Comparison of ENCODE assay signal across 22 cellular contexts in the genomic region with DNA sequence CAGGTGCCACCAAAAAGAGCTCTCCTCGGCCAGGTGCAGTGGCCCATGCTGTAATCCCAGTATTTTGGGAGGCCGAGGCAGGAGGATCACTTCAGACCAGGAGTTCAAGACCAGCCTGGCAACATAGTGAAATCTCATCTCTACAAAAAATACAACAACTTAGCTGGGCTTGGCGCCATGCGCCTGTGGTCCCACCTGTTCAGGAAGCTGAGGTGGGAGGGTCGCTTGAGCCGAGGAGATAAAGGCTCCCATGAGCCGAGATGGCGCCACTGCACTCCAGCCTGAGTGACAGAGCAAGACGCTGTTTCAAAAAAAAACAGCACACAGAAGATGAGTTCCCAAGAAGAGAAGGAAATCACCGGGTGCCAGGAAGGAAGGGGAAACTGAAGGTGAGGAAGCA.
DNase-seq lines count a peak whose midpoint lies in the region; ATAC-seq, FAIRE-seq and TF ChIP-seq lines count a peak whose summit lies in the region.
"Had no signal": no experiment of that assay in that cellular context is flagged by ENCODE, and none has a peak within 500 bp of the region (broad histone marks: within the 10 kb centered on the region; RNA-seq: fewer than 3 reads in every experiment).

No MANE protein-coding gene starts in this region.

- no peaks in the 10 kb centered on the region for H3K9me3 Mint-ChIP-seq in activated naive CD4-positive, alpha-beta T cell treated with anti-CD3 and anti-CD28 coated beads, Interleukin-2, amount 50 U/mL, for 24 hours
- H3K9me3 Mint-ChIP-seq in activated naive CD4-positive, alpha-beta T cell treated with anti-CD3 and anti-CD28 coated beads, Interleukin-2, amount 10 ng/mL, durations not matched to agents 7 days and 5 days = peaks cover 6% of the 10 kb centered on the region
- H3K9me3 Mint-ChIP-seq in endothelial cell (ENCODE audit: unreplicated experiment) (no peaks in the 10 kb centered on the region), progenitor cell of endocrine pancreas (ENCODE audit: low read depth) (peaks cover 8% of the 10 kb centered on the region), mesothelial cell of epicardium (peaks cover 21% of the 10 kb centered on the region)
- peaks cover 3 to 11% (median 6%) of the 10 kb centered on the region in 5 donors for H3K9me3 Mint-ChIP-seq in CD8-positive, alpha-beta memory T cell

- no peak overlapping the region for H3K4me2 ChIP-seq in HepG2 (ENCODE audit: low read depth, low read length)

- H3K79me2 ChIP-seq in HepG2 (ENCODE audit: insufficient read depth, low read length) = no peaks in the 10 kb centered on the region

- H3K27ac ChIP-seq in right lobe of liver = no peak overlapping the region
- no peak overlapping the region for H3K27ac ChIP-seq in HepG2 (ENCODE audit: extremely low read length, insufficient read depth, low read length)
- no peak overlapping the region for H3K27ac ChIP-seq in CD8-positive, alpha-beta memory T cell (ENCODE audit: low read depth, low read length)
- H3K27ac ChIP-seq: GM23248 had no signal

- intact Hi-C loops in right lobe of liver (cut with DNase I) (no loop called here), HepG2 (cut with micrococcal nuclease; ENCODE audit: unreplicated experiment) (no loop called here)

- H3K9ac ChIP-seq in HepG2 (ENCODE audit: insufficient read depth, low read depth, low read length) = no peak overlapping the region
- H3K9ac ChIP-seq: GM23248 had no signal

- H3K36me3 Mint-ChIP-seq in activated naive CD4-positive, alpha-beta T cell treated with anti-CD3 and anti-CD28 coated beads, Interleukin-2, amount 50 U/mL, for 24 hours = no peaks in the 10 kb centered on the region
- no peaks in the 10 kb centered on the region for H3K36me3 Mint-ChIP-seq in activated naive CD4-positive, alpha-beta T cell treated with anti-CD3 and anti-CD28 coated beads, Interleukin-2, amount 10 ng/mL, durations not matched to agents 7 days and 5 days
- no peaks in the 10 kb centered on the region for H3K36me3 Mint-ChIP-seq in endothelial cell (ENCODE audit: low read depth, unreplicated experiment)
- no peaks in the 10 kb centered on the region for H3K36me3 Mint-ChIP-seq in progenitor cell of endocrine pancreas (ENCODE audit: insufficient read depth)
- no peaks in the 10 kb centered on the region for H3K36me3 Mint-ChIP-seq in CD8-positive, alpha-beta memory T cell
- no peaks in the 10 kb centered on the region for H3K36me3 Mint-ChIP-seq in mesothelial cell of epicardium

- no peak overlapping the region for H3K4me3 Mint-ChIP-seq in activated naive CD4-positive, alpha-beta T cell treated with anti-CD3 and anti-CD28 coated beads, Interleukin-2, amount 50 U/mL, for 24 hours
- H3K4me3 Mint-ChIP-seq in activated naive CD4-positive, alpha-beta T cell treated with anti-CD3 and anti-CD28 coated beads, Interleukin-2, amount 10 ng/mL, durations not matched to agents 7 days and 5 days = no peak overlapping the region
- H3K4me3 Mint-ChIP-seq in endothelial cell (ENCODE audit: unreplicated experiment) = no peak overlapping the region
- no peak overlapping the region for H3K4me3 Mint-ChIP-seq in progenitor cell of endocrine pancreas (ENCODE audit: low read depth)
- no peak overlapping the region for H3K4me3 Mint-ChIP-seq in CD8-positive, alpha-beta memory T cell
- H3K4me3 Mint-ChIP-seq in mesothelial cell of epicardium = no peak overlapping the region
- H3K4me3 Mint-ChIP-seq: CD4-positive, alpha-beta T cell had no signal

- H3K4me1 ChIP-seq in right lobe of liver (no peaks in the 10 kb centered on the region), HepG2 (ENCODE audit: insufficient read depth, low read length) (no peaks in the 10 kb centered on the region)
- no peaks in the 10 kb centered on the region for H3K4me1 ChIP-seq in CD8-positive, alpha-beta memory T cell (ENCODE audit: insufficient read depth, low read length)

- DNase-seq in activated naive CD4-positive, alpha-beta T cell treated with anti-CD3 and anti-CD28 coated beads, Interleukin-2, amount 10 ng/mL, durations not matched to agents 7 days and 5 days = no peak
- DNase-seq in right lobe of liver = peak in 2 of 3 donors; percentile 11 to 23
- no peak for DNase-seq in HepG2 (ENCODE audit: low spot score)
- DNase-seq in endothelial cell (ENCODE audit: low spot score) = no peak
- no peak for DNase-seq in progenitor cell of endocrine pancreas (ENCODE audit: low spot score, unreplicated experiment)
- no peak for DNase-seq in CD8-positive, alpha-beta memory T cell
- no peak for DNase-seq in mesothelial cell of epicardium (ENCODE audit: low spot score in 2 of 2, unreplicated experiment in 2 of 2)
- DNase-seq: COR-L47, DMS53, GM23248, H7, KG1, MM.1S, NCI-H2029, NCI-H2171, NCI-H345, NCI-H510A treated with DMSO at 0.1 percent for 48 hours, PC-3, SHP77 had no signal

- TF ChIP-seq EP300 in HepG2 (IDR thresholded peaks at IDR 0.05; ENCODE audit: low read depth in 2 of 2, low read length in 2 of 2) = no peak
- TF ChIP-seq EP300 in HepG2 (CRISPR knock-in tag; IDR thresholded peaks at IDR 0.05; ENCODE audit: borderline replicate concordance) = no peak

- H3K27me3 Mint-ChIP-seq in activated naive CD4-positive, alpha-beta T cell treated with anti-CD3 and anti-CD28 coated beads, Interleukin-2, amount 50 U/mL, for 24 hours = peaks cover 7% of the 10 kb centered on the region
- peaks cover 45% of the 10 kb centered on the region for H3K27me3 Mint-ChIP-seq in activated naive CD4-positive, alpha-beta T cell treated with anti-CD3 and anti-CD28 coated beads, Interleukin-2, amount 10 ng/mL, durations not matched to agents 7 days and 5 days
- H3K27me3 Mint-ChIP-seq in endothelial cell (ENCODE audit: unreplicated experiment) = peaks cover 8% of the 10 kb centered on the region
- H3K27me3 Mint-ChIP-seq in progenitor cell of endocrine pancreas = peaks cover 26% of the 10 kb centered on the region
- peaks cover 3 to 7% of the 10 kb centered on the region in 2 donors for H3K27me3 Mint-ChIP-seq in CD8-positive, alpha-beta memory T cell
- peaks cover 34% of the 10 kb centered on the region for H3K27me3 Mint-ChIP-seq in mesothelial cell of epicardium (ENCODE audit: low read depth)
- H3K27me3 Mint-ChIP-seq: CD4-positive, alpha-beta T cell had no signal

- POLR2A ChIA-PET in HepG2 (lab: Yijun Ruan, JAX) = no interaction called here
- POLR2A ChIA-PET in CD8-positive, alpha-beta memory T cell (lab: Charles Lee) = no interaction called here

- TF ChIP-seq CTCF in right lobe of liver (IDR thresholded peaks at IDR 0.05) = no peak
- TF ChIP-seq CTCF in HepG2 (CRISPR knock-in tag; IDR thresholded peaks at IDR 0.05) = no peak
- no peak for TF ChIP-seq CTCF in endothelial cell (IDR thresholded peaks at IDR 0.05; ENCODE audit: unreplicated experiment)
- no peak for TF ChIP-seq CTCF in progenitor cell of endocrine pancreas (IDR thresholded peaks at IDR 0.05; ENCODE audit: unreplicated experiment)
- TF ChIP-seq CTCF in mesothelial cell of epicardium (IDR thresholded peaks at IDR 0.05; ENCODE audit: unreplicated experiment) = no peak

- H4K20me1 ChIP-seq in HepG2 (ENCODE audit: insufficient read depth, low read length) = 0 out of 2 replicates have a peak, but pooled peaks cover 2% of the 10 kb centered on the region

- 54% methylated on average over 7 of the region's 10 CpGs for WGBS in right lobe of liver (ENCODE audit: insufficient coverage, low coverage, low lambda C conversion rate, missing lambda C conversion rate)
- 8% methylated on average over 9 of the region's 10 CpGs for WGBS in HepG2 (ENCODE audit: low lambda C conversion rate)

- H3K27me3 ChIP-seq in right lobe of liver = no peaks in the 10 kb centered on the region
- peaks cover 6 to 49% of the 10 kb centered on the region in 2 experiments for H3K27me3 ChIP-seq in HepG2 (ENCODE audit: control insufficient read depth in 1 of 2, insufficient read depth in 2 of 2, low read length in 2 of 2)
- H3K27me3 ChIP-seq in CD8-positive, alpha-beta memory T cell (ENCODE audit: insufficient read depth, low read length, poor library complexity, severe bottlenecking) = no peaks in the 10 kb centered on the region

- TF ChIP-seq POLR2A in right lobe of liver (IDR thresholded peaks at IDR 0.05) = no peak
- TF ChIP-seq POLR2A in HepG2 (IDR thresholded peaks at IDR 0.05; ENCODE audit: insufficient read depth in 1 of 2, low read depth in 2 of 2, low read length in 2 of 2) = no peak

- TF ChIP-seq RAD21 in HepG2 (CRISPR knock-in tag; IDR thresholded peaks at IDR 0.05) = no peak

- no peak overlapping the region for H2AFZ ChIP-seq in HepG2 (ENCODE audit: low read length)
- H2AFZ ChIP-seq: GM23248 had no signal

- no peak for FAIRE-seq in HepG2 (lab: Jason Lieb, UNC)
- FAIRE-seq: GM18507 had no signal

- in situ Hi-C loops in HepG2 (cut with HindIII; ENCODE audit: extremely low pct_ligation_motif_present, low pct_unique_long_range_greater_than_20kb) = loop anchor here (5.0 kb wide), 1 partner anchor 59 kb away; no protein-coding TSS in a partner anchor

- no peaks in the 10 kb centered on the region for H3K9me3 ChIP-seq in right lobe of liver
- H3K9me3 ChIP-seq in HepG2 (ENCODE audit: low read length) = no peaks in the 10 kb centered on the region
- no peaks in the 10 kb centered on the region for H3K9me3 ChIP-seq in CD8-positive, alpha-beta memory T cell (ENCODE audit: low read length)

- CTCF ChIA-PET in activated naive CD4-positive, alpha-beta T cell treated with anti-CD3 and anti-CD28 coated beads, Interleukin-2, amount 10 ng/mL, durations not matched to agents 7 days and 5 days (lab: Charles Lee) = interaction anchor here (1.3 kb wide), 1 partner anchor 10 kb away, joined by 3 read pairs; no protein-coding TSS in a partner anchor
- CTCF ChIA-PET in HepG2 (lab: Yijun Ruan, JAX; ENCODE audit: low intra/inter-chr PET ratio, low total read pairs) = no interaction called here
- CTCF ChIA-PET in CD8-positive, alpha-beta memory T cell (lab: Charles Lee) = interaction anchor here (1.2 kb wide), 1 partner anchor 89 kb away, joined by 3 read pairs; no protein-coding TSS in a partner anchor

- no peak overlapping the region for H3K4me3 ChIP-seq in right lobe of liver
- H3K4me3 ChIP-seq in HepG2 (replicated peaks in 1 of 3; ENCODE audit: insufficient read depth in 1 of 3, low read depth in 2 of 3, low read length in 3 of 3) = no peak overlapping the region
- H3K4me3 ChIP-seq in CD8-positive, alpha-beta memory T cell (ENCODE audit: low read length) = no peak overlapping the region
- H3K4me3 ChIP-seq: GM23248 had no signal

- H3K36me3 ChIP-seq in right lobe of liver (no peaks in the 10 kb centered on the region), HepG2 (replicated peaks in 1 of 2; ENCODE audit: control insufficient read depth in 1 of 2, insufficient read depth in 2 of 2, low read length in 2 of 2) (no peaks in the 10 kb centered on the region)
- H3K36me3 ChIP-seq in CD8-positive, alpha-beta memory T cell (ENCODE audit: insufficient read depth, low read length) = no peaks in the 10 kb centered on the region

- no peak for ATAC-seq in right lobe of liver
- no peak for ATAC-seq in HepG2
- ATAC-seq: PC-3 had no signal

- no TSS peak for BruUV-seq in HepG2 (replicated peaks; lab: Mats Ljungman, UMichigan)

- H3K27ac Mint-ChIP-seq in activated naive CD4-positive, alpha-beta T cell treated with anti-CD3 and anti-CD28 coated beads, Interleukin-2, amount 50 U/mL, for 24 hours = peak overlapping the region; percentile 2
- no peak overlapping the region for H3K27ac Mint-ChIP-seq in activated naive CD4-positive, alpha-beta T cell treated with anti-CD3 and anti-CD28 coated beads, Interleukin-2, amount 10 ng/mL, durations not matched to agents 7 days and 5 days
- H3K27ac Mint-ChIP-seq in endothelial cell (ENCODE audit: unreplicated experiment) (peak overlapping the region; percentile 64), progenitor cell of endocrine pancreas (no peak overlapping the region), mesothelial cell of epicardium (no peak overlapping the region)
- H3K27ac Mint-ChIP-seq in CD8-positive, alpha-beta memory T cell = no peak overlapping the region
- H3K27ac Mint-ChIP-seq: CD4-positive, alpha-beta T cell had no signal

- H3K4me1 Mint-ChIP-seq in activated naive CD4-positive, alpha-beta T cell treated with anti-CD3 and anti-CD28 coated beads, Interleukin-2, amount 50 U/mL, for 24 hours = no peaks in the 10 kb centered on the region
- peaks cover 4% of the 10 kb centered on the region for H3K4me1 Mint-ChIP-seq in activated naive CD4-positive, alpha-beta T cell treated with anti-CD3 and anti-CD28 coated beads, Interleukin-2, amount 10 ng/mL, durations not matched to agents 7 days and 5 days
- peaks cover 5% of the 10 kb centered on the region for H3K4me1 Mint-ChIP-seq in endothelial cell (ENCODE audit: unreplicated experiment)
- no peaks in the 10 kb centered on the region for H3K4me1 Mint-ChIP-seq in progenitor cell of endocrine pancreas (ENCODE audit: low read depth)
- H3K4me1 Mint-ChIP-seq in CD8-positive, alpha-beta memory T cell = peaks cover 2 to 5% (median 4%) of the 10 kb centered on the region in 3 donors
- no peaks in the 10 kb centered on the region for H3K4me1 Mint-ChIP-seq in mesothelial cell of epicardium

Comparison
In these comparisons a context has a peak if more than half of its experiments do, and no peak if none do; other contexts are left out.
1. H3K27ac Mint-ChIP-seq: peak in activated naive CD4-positive, alpha-beta T cell treated with anti-CD3 and anti-CD28 coated beads, Interleukin-2, amount 50 U/mL, for 24 hours (single experiment) and endothelial cell (single experiment); none in activated naive CD4-positive, alpha-beta T cell treated with anti-CD3 and anti-CD28 coated beads, Interleukin-2, amount 10 ng/mL, durations not matched to agents 7 days and 5 days (single experiment), progenitor cell of endocrine pancreas (single experiment), CD8-positive, alpha-beta memory T cell (0 of 8) and mesothelial cell of epicardium (single experiment).
2. DNase-seq: peak in right lobe of liver (2 of 3); none in activated naive CD4-positive, alpha-beta T cell treated with anti-CD3 and anti-CD28 coated beads, Interleukin-2, amount 10 ng/mL, durations not matched to agents 7 days and 5 days (single experiment), HepG2 (single experiment), endothelial cell (single experiment), progenitor cell of endocrine pancreas (single experiment), CD8-positive, alpha-beta memory T cell (0 of 5) and mesothelial cell of epicardium (0 of 2).